ENCODE assay signal across 10 cellular contexts in genomic region chr2:172434821-172435607, GRCh38. TPM values are rescaled to one million over a fixed set of nuclear protein-coding genes. Genes with fewer than 3 reads are reported as not detected.
DNase-seq lines count a peak whose midpoint lies in the region; ATAC-seq and TF ChIP-seq lines count a peak whose summit lies in the region.
"Had no signal": no experiment of that assay in that cellular context is flagged by ENCODE, and none has a peak within 500 bp of the region (broad histone marks: within the 10 kb centered on the region; RNA-seq: fewer than 3 reads in every experiment).

No MANE protein-coding gene starts in this region.

- no peaks in the 10 kb centered on the region for H3K27me3 Mint-ChIP-seq in activated T-cell treated with anti-CD3 and anti-CD28 coated beads, Interleukin-2, amount 50 U/mL, for 4 hours (ENCODE audit: low read depth)
- H3K27me3 Mint-ChIP-seq in naive thymus-derived CD4-positive, alpha-beta T cell: peaks cover 0 to 31% (median 0%) of the 10 kb centered on the region in 5 donors

- H3K9me3 ChIP-seq in MM.1S (replicated peaks; ENCODE audit: insufficient read depth, low read length): no peaks in the 10 kb centered on the region
- H3K9me3 ChIP-seq in naive thymus-derived CD4-positive, alpha-beta T cell (ENCODE audit: control insufficient read depth in 2 of 3, low read length in 3 of 3): no peaks in the 10 kb centered on the region

- peaks cover 20% of the 10 kb centered on the region for H3K4me1 ChIP-seq in MM.1S (ENCODE audit: low read length)
- H3K4me1 ChIP-seq in naive thymus-derived CD4-positive, alpha-beta T cell (ENCODE audit: control insufficient read depth in 2 of 2, insufficient read depth in 2 of 2, low read length in 2 of 2): peaks cover 61 to 87% of the 10 kb centered on the region in 2 donors

- no peak overlapping the region for H3K9ac ChIP-seq in MM.1S (ENCODE audit: low read length)

- peaks cover 11% of the 10 kb centered on the region for H3K27me3 ChIP-seq in MM.1S (replicated peaks; ENCODE audit: insufficient read depth, low read length)
- no peaks in the 10 kb centered on the region for H3K27me3 ChIP-seq in naive thymus-derived CD4-positive, alpha-beta T cell (ENCODE audit: control insufficient read depth in 2 of 2, insufficient read depth in 2 of 2, low read length in 2 of 2)

- ATAC-seq in activated T-cell treated with anti-CD3 and anti-CD28 coated beads, Interleukin-2, amount 50 U/mL, for 4 hours: no peak
- ATAC-seq in naive thymus-derived CD4-positive, alpha-beta T cell: peak; percentile 92
- no peak for ATAC-seq in HG02970 (IDR thresholded peaks at IDR 0.05; ENCODE audit: low FRiP score, unreplicated experiment)

- H3K36me3 ChIP-seq in MM.1S (replicated peaks; ENCODE audit: insufficient read depth, low read length): no peaks in the 10 kb centered on the region
- no peaks in the 10 kb centered on the region for H3K36me3 ChIP-seq in naive thymus-derived CD4-positive, alpha-beta T cell (ENCODE audit: control insufficient read depth in 2 of 3, insufficient read depth in 3 of 3, low read length in 3 of 3)

- CTCF ChIA-PET in naive thymus-derived CD4-positive, alpha-beta T cell (lab: Charles Lee): interaction anchor here (0.6 to 26.6 kb wide), 4 partner anchors 5 to 46 kb away, joined by 3 to 673 read pairs (median 60); no protein-coding TSS in a partner anchor

- H3K4me3 Mint-ChIP-seq in activated T-cell treated with anti-CD3 and anti-CD28 coated beads, Interleukin-2, amount 50 U/mL, for 4 hours: peak overlapping the region; percentile 5
- peak overlapping the region in 6 of 10 donors; percentile 7 to 100 (median 72) for H3K4me3 Mint-ChIP-seq in naive thymus-derived CD4-positive, alpha-beta T cell

- TF ChIP-seq CTCF in MM.1S (IDR thresholded peaks at IDR 0.05; ENCODE audit: low read length): no peak

- no peaks in the 10 kb centered on the region for H4K20me1 ChIP-seq in MM.1S (ENCODE audit: insufficient read depth, low read length)

- peaks cover 54% of the 10 kb centered on the region for H3K4me1 Mint-ChIP-seq in activated T-cell treated with anti-CD3 and anti-CD28 coated beads, Interleukin-2, amount 50 U/mL, for 4 hours (ENCODE audit: low read depth)
- H3K4me1 Mint-ChIP-seq in naive thymus-derived CD4-positive, alpha-beta T cell: peaks cover 16 to 53% (median 16%) of the 10 kb centered on the region in 7 donors

- H3K4me3 ChIP-seq in MM.1S (ENCODE audit: low read length): no peak overlapping the region
- H3K4me3 ChIP-seq in naive thymus-derived CD4-positive, alpha-beta T cell (ENCODE audit: low read length): peak overlapping the region; percentile 25

- peak; percentile 46 for DNase-seq in SIG-M5 treated with dmso at 0.1 percent for 504 hours (lab: John Stamatoyannopoulos, UW; ENCODE audit: unreplicated experiment)
- no peak for DNase-seq in SIG-M5 (lab: John Stamatoyannopoulos, UW)
- DNase-seq in MM.1S: peak; percentile 19
- no peak for DNase-seq in activated T-cell treated with anti-CD3 and anti-CD28 coated beads, Interleukin-2, amount 50 U/mL, for 4 hours
- peak in 7 of 9 donors; percentile 77 to 88 (median 82) for DNase-seq in naive thymus-derived CD4-positive, alpha-beta T cell
- no peak for DNase-seq in midbrain (lab: John Stamatoyannopoulos, UW)
- DNase-seq in head of caudate nucleus: no peak
- DNase-seq: ACHN, NCI-H2171 treated with DMSO at 0.1 percent for 48 hours had no signal

- H3F3A ChIP-seq in MM.1S (ENCODE audit: insufficient read depth, low read length): peaks cover 6% of the 10 kb centered on the region; the same call in 1 of the 2 replicates

- no peaks in the 10 kb centered on the region for H3K79me2 ChIP-seq in MM.1S (ENCODE audit: low read length)

- H3K9me2 ChIP-seq in MM.1S (replicated peaks; ENCODE audit: insufficient read depth, low read length): no peaks in the 10 kb centered on the region

- intact Hi-C loops in naive thymus-derived CD4-positive, alpha-beta T cell (cut with micrococcal nuclease): loop anchor here (1.0 to 2.0 kb wide), 2 partner anchors 7 to 16 kb away; no protein-coding TSS in a partner anchor
- intact Hi-C loops in head of caudate nucleus (cut with DNase I): no loop called here

- no peak overlapping the region for H2AFZ ChIP-seq in MM.1S (ENCODE audit: low read length)

- H3K27ac ChIP-seq in MM.1S (ENCODE audit: low read length): no peak overlapping the region
- H3K27ac ChIP-seq in naive thymus-derived CD4-positive, alpha-beta T cell (ENCODE audit: low read depth, low read length): peak overlapping the region; percentile 42

- H3K9me3 Mint-ChIP-seq in activated T-cell treated with anti-CD3 and anti-CD28 coated beads, Interleukin-2, amount 50 U/mL, for 4 hours: no peaks in the 10 kb centered on the region
- peaks cover 0 to 3% (median 0%) of the 10 kb centered on the region in 11 donors for H3K9me3 Mint-ChIP-seq in naive thymus-derived CD4-positive, alpha-beta T cell

- H3K27ac Mint-ChIP-seq in naive thymus-derived CD4-positive, alpha-beta T cell: peak overlapping the region in 5 of 9 donors; percentile 66 to 95 (median 92)

- no peak overlapping the region for H3K4me2 ChIP-seq in MM.1S (ENCODE audit: low read depth, low read length)

- POLR2A ChIA-PET in naive thymus-derived CD4-positive, alpha-beta T cell (lab: Charles Lee): interaction anchor here (0.6 to 28.5 kb wide), 6 partner anchors 9 to 211 kb away, joined by 3 to 862 read pairs (median 5); no protein-coding TSS in a partner anchor

- H3K36me3 Mint-ChIP-seq in activated T-cell treated with anti-CD3 and anti-CD28 coated beads, Interleukin-2, amount 50 U/mL, for 4 hours (ENCODE audit: insufficient read depth): no peaks in the 10 kb centered on the region
- H3K36me3 Mint-ChIP-seq in naive thymus-derived CD4-positive, alpha-beta T cell: peaks cover 0 to 16% (median 7%) of the 10 kb centered on the region in 5 donors

RNA-seq across cellular contexts. Expression of gene ITGA6, which starts 7.6 kb away (rescaled TPM):
- 1 to 10 TPM; 4.2 to 7.0 (median 5.8) TPM for total RNA-seq in activated T-cell treated with anti-CD3 and anti-CD28 coated beads, Interleukin-2, amount 50 U/mL, for 4 hours
- 100 to 1,000 TPM in 4 of 5 experiments, 10 to 100 TPM in 1; 13.1 to 179 (median 135) TPM for total RNA-seq in naive thymus-derived CD4-positive, alpha-beta T cell
- polyA plus RNA-seq in naive thymus-derived CD4-positive, alpha-beta T cell: 100 to 1,000 TPM in 1 of 2 donors, 10 to 100 TPM in 1; 98.9 to 102 TPM

Comparison
In these comparisons a context has a peak if more than half of its experiments do, and no peak if none do; other contexts are left out.
1. DNase-seq: peak in SIG-M5 treated with dmso at 0.1 percent for 504 hours (single experiment), MM.1S (single experiment) and naive thymus-derived CD4-positive, alpha-beta T cell (7 of 9); none in SIG-M5 (single experiment), activated T-cell treated with anti-CD3 and anti-CD28 coated beads, Interleukin-2, amount 50 U/mL, for 4 hours (single experiment), midbrain (single experiment) and head of caudate nucleus (0 of 42).